ENCODE assay signal across 1 cellular context in genomic region chr21:44653123-44653522, GRCh38.
TF ChIP-seq lines count a peak whose summit lies in the region.

No MANE protein-coding gene starts in this region.

TF ChIP-seq in GM23338, 12 proteins besides CTCF, POLR2A, EP300 and RAD21 (continued from another document):
- TF ChIP-seq, protein P1, sequence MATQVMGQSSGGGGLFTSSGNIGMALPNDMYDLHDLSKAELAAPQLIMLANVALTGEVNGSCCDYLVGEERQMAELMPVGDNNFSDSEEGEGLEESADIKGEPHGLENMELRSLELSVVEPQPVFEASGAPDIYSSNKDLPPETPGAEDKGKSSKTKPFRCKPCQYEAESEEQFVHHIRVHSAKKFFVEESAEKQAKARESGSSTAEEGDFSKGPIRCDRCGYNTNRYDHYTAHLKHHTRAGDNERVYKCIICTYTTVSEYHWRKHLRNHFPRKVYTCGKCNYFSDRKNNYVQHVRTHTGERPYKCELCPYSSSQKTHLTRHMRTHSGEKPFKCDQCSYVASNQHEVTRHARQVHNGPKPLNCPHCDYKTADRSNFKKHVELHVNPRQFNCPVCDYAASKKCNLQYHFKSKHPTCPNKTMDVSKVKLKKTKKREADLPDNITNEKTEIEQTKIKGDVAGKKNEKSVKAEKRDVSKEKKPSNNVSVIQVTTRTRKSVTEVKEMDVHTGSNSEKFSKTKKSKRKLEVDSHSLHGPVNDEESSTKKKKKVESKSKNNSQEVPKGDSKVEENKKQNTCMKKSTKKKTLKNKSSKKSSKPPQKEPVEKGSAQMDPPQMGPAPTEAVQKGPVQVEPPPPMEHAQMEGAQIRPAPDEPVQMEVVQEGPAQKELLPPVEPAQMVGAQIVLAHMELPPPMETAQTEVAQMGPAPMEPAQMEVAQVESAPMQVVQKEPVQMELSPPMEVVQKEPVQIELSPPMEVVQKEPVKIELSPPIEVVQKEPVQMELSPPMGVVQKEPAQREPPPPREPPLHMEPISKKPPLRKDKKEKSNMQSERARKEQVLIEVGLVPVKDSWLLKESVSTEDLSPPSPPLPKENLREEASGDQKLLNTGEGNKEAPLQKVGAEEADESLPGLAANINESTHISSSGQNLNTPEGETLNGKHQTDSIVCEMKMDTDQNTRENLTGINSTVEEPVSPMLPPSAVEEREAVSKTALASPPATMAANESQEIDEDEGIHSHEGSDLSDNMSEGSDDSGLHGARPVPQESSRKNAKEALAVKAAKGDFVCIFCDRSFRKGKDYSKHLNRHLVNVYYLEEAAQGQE (IDR thresholded peaks at IDR 0.05; ENCODE audit: unreplicated experiment): no peak
- no peak for TF ChIP-seq ZNF331 (CRISPR knock-in tag; IDR thresholded peaks at IDR 0.05; ENCODE audit: low read depth)
- TF ChIP-seq JUNB (IDR thresholded peaks at IDR 0.05; ENCODE audit: unreplicated experiment): no peak
- TF ChIP-seq POLR2AphosphoS5 (IDR thresholded peaks at IDR 0.05; ENCODE audit: low read depth): no peak
- TF ChIP-seq EZH2 (IDR thresholded peaks at IDR 0.05; ENCODE audit: low read depth, unreplicated experiment): no peak
- no peak for TF ChIP-seq ZNF114 (CRISPR knock-in tag; IDR thresholded peaks at IDR 0.05)
TF ChIP-seq in GM23338: peak in this region for 0.
